Comparison of ENCODE assay signal across 1 cellular context in genomic region chr14:95294834-95295599, GRCh38.
A peak's percentile ranks its signal among the peaks of the same experiment; 100 is the strongest.
TF ChIP-seq lines count a peak whose summit lies in the region.

No MANE protein-coding gene starts in this region.

TF ChIP-seq in HepG2, 621 proteins besides CTCF, POLR2A, EP300 and RAD21 (continued from another document and continues in another):
- no peak for TF ChIP-seq BRD4 (CRISPR knock-in tag; IDR thresholded peaks at IDR 0.05)
- TF ChIP-seq AHR (CRISPR knock-in tag; IDR thresholded peaks at IDR 0.05), result no peak
- TF ChIP-seq ZBTB4 (CRISPR knock-in tag; IDR thresholded peaks at IDR 0.05; ENCODE audit: borderline replicate concordance), result 0 out of 2 replicates have a peak, but pooled peaks have one; percentile 30
- TF ChIP-seq ZNF782 (CRISPR knock-in tag; IDR thresholded peaks at IDR 0.05; ENCODE audit: borderline replicate concordance), result no peak
- no peak for TF ChIP-seq CREB1 (IDR thresholded peaks at IDR 0.05)
- no peak for TF ChIP-seq CREB1 (CRISPR knock-in tag; IDR thresholded peaks at IDR 0.05)
- TF ChIP-seq CEBPB (IDR thresholded peaks at IDR 0.05; ENCODE audit: borderline replicate concordance, low read depth, low read length), result no peak
- TF ChIP-seq ZNF260 (CRISPR knock-in tag; IDR thresholded peaks at IDR 0.05; ENCODE audit: borderline replicate concordance, low read depth), result no peak
- TF ChIP-seq RERE (CRISPR knock-in tag; IDR thresholded peaks at IDR 0.05; ENCODE audit: low read depth), result no peak
- no peak for TF ChIP-seq TCF7 (IDR thresholded peaks at IDR 0.05; ENCODE audit: low read depth)
- no peak for TF ChIP-seq BCLAF1 (IDR thresholded peaks at IDR 0.05)
- TF ChIP-seq PRDM15 (CRISPR knock-in tag; IDR thresholded peaks at IDR 0.05), result no peak
- TF ChIP-seq ZNF639 (CRISPR knock-in tag; conservative IDR thresholded peaks at IDR 0.05), result no peak
- TF ChIP-seq ZNF431 (CRISPR knock-in tag; IDR thresholded peaks at IDR 0.05; ENCODE audit: borderline replicate concordance, low read depth), result 0 out of 2 replicates have a peak, but pooled peaks have one; percentile 7
- no peak for TF ChIP-seq ZNF10 (CRISPR knock-in tag; IDR thresholded peaks at IDR 0.05; ENCODE audit: borderline replicate concordance, low read depth)
- TF ChIP-seq ZGPAT (CRISPR knock-in tag; IDR thresholded peaks at IDR 0.05), result no peak; the same call in 1 of the 2 replicates
- TF ChIP-seq MYC (CRISPR knock-in tag; IDR thresholded peaks at IDR 0.05; ENCODE audit: borderline replicate concordance), result no peak
- TF ChIP-seq GATAD1 (CRISPR knock-in tag; IDR thresholded peaks at IDR 0.05), result no peak
- 0 out of 2 replicates have a peak, but pooled peaks have one; percentile 36 for TF ChIP-seq FUBP1 (CRISPR knock-in tag; IDR thresholded peaks at IDR 0.05; ENCODE audit: borderline replicate concordance)
- TF ChIP-seq KMT2A (CRISPR knock-in tag; IDR thresholded peaks at IDR 0.05), result no peak
- TF ChIP-seq REPIN1 (CRISPR knock-in tag; IDR thresholded peaks at IDR 0.05; ENCODE audit: borderline replicate concordance, low read depth), result no peak
- TF ChIP-seq MEF2D (CRISPR knock-in tag; IDR thresholded peaks at IDR 0.05), result 0 out of 2 replicates have a peak, but pooled peaks have one; percentile 30
- no peak for TF ChIP-seq ZC3H13 (CRISPR knock-in tag; IDR thresholded peaks at IDR 0.05)
- 0 out of 2 replicates have a peak, but pooled peaks have one; percentile 4 for TF ChIP-seq DMAP1 (CRISPR knock-in tag; IDR thresholded peaks at IDR 0.05)
- no peak for TF ChIP-seq HDAC6 (IDR thresholded peaks at IDR 0.05; ENCODE audit: low read depth, low read length)
- TF ChIP-seq KDM6A (CRISPR knock-in tag; IDR thresholded peaks at IDR 0.05; ENCODE audit: low read depth), result no peak
- TF ChIP-seq NR2F1 (CRISPR knock-in tag; IDR thresholded peaks at IDR 0.05), result no peak
- TF ChIP-seq ZNF274 (CRISPR knock-in tag; IDR thresholded peaks at IDR 0.05), result peak; percentile 31; the same call in 1 of the 2 replicates
- TF ChIP-seq SRF (IDR thresholded peaks at IDR 0.05; ENCODE audit: low read depth, low read length), result no peak
- 0 out of 2 replicates have a peak, but pooled peaks have one; percentile 13 for TF ChIP-seq TRAFD1 (CRISPR knock-in tag; IDR thresholded peaks at IDR 0.05; ENCODE audit: borderline replicate concordance)
- no peak for TF ChIP-seq AGO2 (optimal IDR thresholded peaks at IDR 0.05; ENCODE audit: low read depth, low read length)
- peak; percentile 52 for TF ChIP-seq ASH2L (IDR thresholded peaks at IDR 0.05; ENCODE audit: insufficient read length, low read depth, low read length)
- no peak for TF ChIP-seq ZNF670 (CRISPR knock-in tag; IDR thresholded peaks at IDR 0.05; ENCODE audit: borderline replicate concordance)
- TF ChIP-seq HCFC1 (IDR thresholded peaks at IDR 0.05; ENCODE audit: low read depth, low read length), result no peak
